8 cellular contexts compared by ENCODE assay signal in genomic region chr5:181181650-181182565, GRCh38. TPM values are rescaled to one million over a fixed set of nuclear protein-coding genes. Genes with fewer than 3 reads are reported as not detected.
DNase-seq lines count a peak whose midpoint lies in the region; ATAC-seq and TF ChIP-seq lines count a peak whose summit lies in the region.

No MANE protein-coding gene starts in this region.

- ATAC-seq in GM21447 (IDR thresholded peaks at IDR 0.05; ENCODE audit: unreplicated experiment) (peak; percentile 58), gastrocnemius medialis (peak; percentile 88 to 89), HG02840 (IDR thresholded peaks at IDR 0.05; ENCODE audit: low FRiP score, unreplicated experiment) (no peak)

- peaks cover 0 to 2% of the 10 kb centered on the region in 2 donors for H3K27me3 Mint-ChIP-seq in CD4-positive, alpha-beta memory T cell

- peak; percentile 65 to 78 (median 76) for DNase-seq in CD4-positive, alpha-beta memory T cell
- DNase-seq in HuH-7.5 (ENCODE audit: low spot score) (peak; percentile 51), glomerular visceral epithelial cell (ENCODE audit: extremely low spot score) (peak; percentile 84), gastrocnemius medialis (peak in 1 of 2 donors; percentile 70), SKM-1 (lab: John Stamatoyannopoulos, UW; ENCODE audit: unreplicated experiment) (no peak)
- peak; percentile 62 to 69 for DNase-seq in activated T-cell treated with anti-CD3 and anti-CD28 coated beads, Interleukin-2, amount 50 U/mL, for 48 hours

- CTCF ChIA-PET in CD4-positive, alpha-beta memory T cell (lab: Charles Lee; ENCODE audit: partially characterized antibody): interaction anchor here (1.0 to 2.1 kb wide), 8 partner anchors 8 to 25 kb away, joined by 3 to 9 read pairs (median 4); no protein-coding TSS in a partner anchor

- H3K4me1 ChIP-seq in CD4-positive, alpha-beta memory T cell (ENCODE audit: insufficient read depth, low read length): peaks cover 14% of the 10 kb centered on the region
- H3K4me1 ChIP-seq in gastrocnemius medialis: peaks cover 4 to 7% of the 10 kb centered on the region in 2 donors

- intact Hi-C loops in CD4-positive, alpha-beta memory T cell (cut with micrococcal nuclease): loop anchor here (1.0 to 10.0 kb wide), 3 partner anchors 23 to 377 kb away; partner anchors contain the start of genes MGAT1 and TRIM52
- intact Hi-C loops in gastrocnemius medialis (cut with DNase I; ENCODE audit: low total_unique reads): loop anchor here (1.0 to 10.0 kb wide), 3 partner anchors 79 to 317 kb away; partner anchors contain the start of genes TRIM52 and ZFP62

- H3K9me3 Mint-ChIP-seq in CD4-positive, alpha-beta memory T cell: peaks cover 0 to 10% (median under 1%) of the 10 kb centered on the region in 8 donors

- peak overlapping the region; percentile 48 to 95 (median 88) for H3K27ac Mint-ChIP-seq in CD4-positive, alpha-beta memory T cell

- H3K36me3 ChIP-seq in CD4-positive, alpha-beta memory T cell (ENCODE audit: insufficient read depth, low read length): no peaks in the 10 kb centered on the region
- no peaks in the 10 kb centered on the region for H3K36me3 ChIP-seq in gastrocnemius medialis

- POLR2A ChIA-PET in CD4-positive, alpha-beta memory T cell (lab: Charles Lee; ENCODE audit: partially characterized antibody): interaction anchor here (2.7 to 12.4 kb wide), 4 partner anchors 10 to 79 kb away, joined by 14 to 375 read pairs (median 50); partner anchors contain the start of genes RACK1, TRIM41 and TRIM52

- in situ Hi-C loops in gastrocnemius medialis (cut with MboI; ENCODE audit: low sequenced_read_pairs in 4 of 4): loop anchor here in 2 of 4 donors (10.0 kb wide), 1 partner anchor 83 kb away; the partner anchor contains the start of gene TRIM52 (in 2 of the 2)

- TF ChIP-seq CTCF in gastrocnemius medialis (IDR thresholded peaks at IDR 0.05 in 4 of 5, conservative IDR thresholded peaks at IDR 0.05 in 1 of 5): peak; percentile 76 to 88 (median 79)

- H3K4me1 Mint-ChIP-seq in CD4-positive, alpha-beta memory T cell: peaks cover 11 to 42% (median 22%) of the 10 kb centered on the region in 4 donors

- no peaks in the 10 kb centered on the region for H3K9me3 ChIP-seq in CD4-positive, alpha-beta memory T cell (ENCODE audit: control insufficient read depth in 1 of 2, low read length in 2 of 2)
- H3K9me3 ChIP-seq in gastrocnemius medialis: no peaks in the 10 kb centered on the region

- no peak overlapping the region for H3K4me3 ChIP-seq in CD4-positive, alpha-beta memory T cell (ENCODE audit: low read length in 2 of 2)
- H3K4me3 ChIP-seq in gastrocnemius medialis: no peak overlapping the region

- peaks cover 0 to under 1% of the 10 kb centered on the region in 2 donors for H3K36me3 Mint-ChIP-seq in CD4-positive, alpha-beta memory T cell

- no peaks in the 10 kb centered on the region for H3K27me3 ChIP-seq in CD4-positive, alpha-beta memory T cell (ENCODE audit: insufficient read depth, low read length)
- no peaks in the 10 kb centered on the region for H3K27me3 ChIP-seq in gastrocnemius medialis

- no peak for TF ChIP-seq POLR2A in gastrocnemius medialis (IDR thresholded peaks at IDR 0.05)

- H3K27ac ChIP-seq in CD4-positive, alpha-beta memory T cell (ENCODE audit: low read depth, low read length): no peak overlapping the region
- peak overlapping the region in 3 of 4 donors; percentile 28 to 48 (median 41) for H3K27ac ChIP-seq in gastrocnemius medialis

- H3K4me3 Mint-ChIP-seq in CD4-positive, alpha-beta memory T cell: peak overlapping the region; percentile 26 to 94 (median 84)

RNA-seq across cellular contexts. Expression of gene TRIM7, which starts 23.1 kb away (rescaled TPM):
- 1 to 10 TPM; 3.3 to 4.2 TPM for total RNA-seq in CD4-positive, alpha-beta memory T cell
- polyA plus RNA-seq in CD4-positive, alpha-beta memory T cell: under 1 TPM; 0.63 to 0.69 TPM
- total RNA-seq in gastrocnemius medialis: 10 to 100 TPM; 27.9 to 58.4 (median 47.1) TPM

RNA-seq across cellular contexts. Expression of gene OR2V2, which starts 34.5 kb away (rescaled TPM):
- not detected for total RNA-seq in CD4-positive, alpha-beta memory T cell
- not detected for polyA plus RNA-seq in CD4-positive, alpha-beta memory T cell
- total RNA-seq in gastrocnemius medialis: not detected

RNA-seq across cellular contexts. Expression of gene TRIM41, which starts 41.2 kb away (rescaled TPM):
- 10 to 100 TPM; 39.9 to 40.7 TPM for total RNA-seq in CD4-positive, alpha-beta memory T cell
- polyA plus RNA-seq in CD4-positive, alpha-beta memory T cell: 1 to 10 TPM; 1.7 to 2.0 TPM
- 10 to 100 TPM; 15.6 to 23.5 (median 21.6) TPM for total RNA-seq in gastrocnemius medialis

RNA-seq across cellular contexts. Expression of gene OR2V1, which starts 50.9 kb away (rescaled TPM):
- total RNA-seq in CD4-positive, alpha-beta memory T cell: not detected
- polyA plus RNA-seq in CD4-positive, alpha-beta memory T cell: not detected
- not detected for total RNA-seq in gastrocnemius medialis

Comparison
In these comparisons a context has a peak if more than half of its experiments do, and no peak if none do; other contexts are left out.
1. RNA of gene TRIM7, which starts 23.1 kb away (total RNA-seq): 27.9 to 58.4 TPM in gastrocnemius medialis; 3.3 to 4.2 TPM in CD4-positive, alpha-beta memory T cell; every median in the first group is over 4 times any median in the second.